Comparison of ENCODE assay signal across 9 cellular contexts in genomic region chr3:50299638-50299928, GRCh38. TPM values are rescaled to one million over a fixed set of nuclear protein-coding genes. Genes with fewer than 3 reads are reported as not detected.
A peak's percentile ranks its signal among the peaks of the same experiment; 100 is the strongest.
DNase-seq lines count a peak whose midpoint lies in the region; ATAC-seq and TF ChIP-seq lines count a peak whose summit lies in the region.
"Had no signal": no experiment of that assay in that cellular context is flagged by ENCODE, and none has a peak within 500 bp of the region (broad histone marks: within the 10 kb centered on the region; RNA-seq: fewer than 3 reads in every experiment).

No MANE protein-coding gene starts in this region.

- H3K4me2 ChIP-seq in BLaER1 treated with 17β-estradiol and CSF1 and Interleukin-3, amounts not matched to agents 10 nM and 100 nM: peak overlapping the region; percentile 82 to 98 (median 92)
- H3K4me2 ChIP-seq in MM.1S (ENCODE audit: low read depth, low read length): peak overlapping the region; percentile 94

- no peaks in the 10 kb centered on the region for H3K36me3 Mint-ChIP-seq in neural crest cell (ENCODE audit: low read depth)

- H3K9me3 Mint-ChIP-seq in neural crest cell: no peaks in the 10 kb centered on the region

- H3K36me3 ChIP-seq in BLaER1 treated with 17β-estradiol and CSF1 and Interleukin-3, amounts not matched to agents 10 nM and 100 nM: peaks cover 0 to 10% (median 0%) of the 10 kb centered on the region in 11 experiments; a peak in 2 of 22 replicates
- no peaks in the 10 kb centered on the region for H3K36me3 ChIP-seq in MM.1S (replicated peaks; ENCODE audit: insufficient read depth, low read length)
- H3K36me3 ChIP-seq in duodenal mucosa (ENCODE audit: control insufficient read depth in 1 of 2, insufficient read depth in 2 of 2, low read length in 2 of 2): no peaks in the 10 kb centered on the region

- H3K9me3 ChIP-seq in BLaER1 treated with 17β-estradiol and CSF1 and Interleukin-3, amounts not matched to agents 10 nM and 100 nM (replicated peaks in 1 of 11): no peaks in the 10 kb centered on the region
- H3K9me3 ChIP-seq in MM.1S (replicated peaks; ENCODE audit: insufficient read depth, low read length) (no peaks in the 10 kb centered on the region), duodenal mucosa (ENCODE audit: control insufficient read depth in 1 of 2, low read length in 2 of 2) (no peaks in the 10 kb centered on the region)

- peaks cover 26% of the 10 kb centered on the region for H3K4me1 Mint-ChIP-seq in neural crest cell

- peaks cover 6% of the 10 kb centered on the region for H3K27me3 Mint-ChIP-seq in neural crest cell (ENCODE audit: low read depth)

- H3K9me2 ChIP-seq in MM.1S (replicated peaks; ENCODE audit: insufficient read depth, low read length): no peaks in the 10 kb centered on the region

- peak overlapping the region; percentile 98 for H3K4me3 Mint-ChIP-seq in neural crest cell

- peaks cover 0 to 14% (median 0%) of the 10 kb centered on the region in 11 experiments; a peak in 5 of 22 replicates for H4K20me1 ChIP-seq in BLaER1 treated with 17β-estradiol and CSF1 and Interleukin-3, amounts not matched to agents 10 nM and 100 nM
- no peaks in the 10 kb centered on the region for H4K20me1 ChIP-seq in MM.1S (ENCODE audit: insufficient read depth, low read length)

- H2AFZ ChIP-seq in MM.1S (ENCODE audit: low read length): peak overlapping the region; percentile 87

- H3K9ac ChIP-seq in BLaER1 treated with 17β-estradiol and CSF1 and Interleukin-3, amounts not matched to agents 10 nM and 100 nM: peak overlapping the region; percentile 72 to 87 (median 75)
- H3K9ac ChIP-seq in MM.1S (ENCODE audit: low read length) (peak overlapping the region; percentile 80), duodenal mucosa (ENCODE audit: low read depth in 1 of 2, low read length in 2 of 2) (peak overlapping the region; percentile 75 to 76)

- peak overlapping the region; percentile 25 to 87 (median 67); a peak in 20 of 22 replicates for H3K27ac ChIP-seq in BLaER1 treated with 17β-estradiol and CSF1 and Interleukin-3, amounts not matched to agents 10 nM and 100 nM
- peak overlapping the region; percentile 55; the same call in 1 of the 2 replicates for H3K27ac ChIP-seq in MM.1S (ENCODE audit: low read length)
- H3K27ac ChIP-seq in duodenal mucosa (ENCODE audit: low read depth, low read length): peak overlapping the region; percentile 85

- peak overlapping the region; percentile 96 for H3K27ac Mint-ChIP-seq in neural crest cell (ENCODE audit: unreplicated experiment)

- no peaks in the 10 kb centered on the region for H3K27me3 ChIP-seq in BLaER1 treated with 17β-estradiol and CSF1 and Interleukin-3, amounts not matched to agents 10 nM and 100 nM
- H3K27me3 ChIP-seq in MM.1S (replicated peaks; ENCODE audit: insufficient read depth, low read length): no peaks in the 10 kb centered on the region
- no peaks in the 10 kb centered on the region for H3K27me3 ChIP-seq in duodenal mucosa (ENCODE audit: control insufficient read depth in 1 of 2, insufficient read depth in 2 of 2, low read length in 2 of 2)

- H3K4me1 ChIP-seq in BLaER1 treated with 17β-estradiol and CSF1 and Interleukin-3, amounts not matched to agents 10 nM and 100 nM: peaks cover 24 to 46% (median 26%) of the 10 kb centered on the region in 10 experiments
- peaks cover 12% of the 10 kb centered on the region; the same call in 1 of the 2 replicates for H3K4me1 ChIP-seq in MM.1S (ENCODE audit: low read length)
- peaks cover 31 to 39% of the 10 kb centered on the region in 2 donors for H3K4me1 ChIP-seq in duodenal mucosa (ENCODE audit: control insufficient read depth in 1 of 2, insufficient read depth in 2 of 2, low read length in 2 of 2)

- peaks cover 11% of the 10 kb centered on the region; the same call in 1 of the 2 replicates for H3K79me2 ChIP-seq in MM.1S (ENCODE audit: low read length)

- no peak for DNase-seq in MM.1S
- DNase-seq in neural crest cell (ENCODE audit: low read depth, low spot score): no peak
- no peak for DNase-seq in NCI-H2227 (lab: John Stamatoyannopoulos, UW; ENCODE audit: unreplicated experiment)
- DNase-seq in NCI-H2171 (lab: John Stamatoyannopoulos, UW): no peak
- no peak for DNase-seq in amniotic stem cell (lab: John Stamatoyannopoulos, UW)

- H3F3A ChIP-seq in MM.1S (ENCODE audit: insufficient read depth, low read length): peaks cover 4% of the 10 kb centered on the region; the same call in 1 of the 2 replicates

- ATAC-seq in esophagus mucosa: no peak

- H3K4me3 ChIP-seq in BLaER1 treated with 17β-estradiol and CSF1 and Interleukin-3, amounts not matched to agents 10 nM and 100 nM: peak overlapping the region; percentile 51 to 84 (median 66)
- H3K4me3 ChIP-seq in MM.1S (ENCODE audit: low read length) (peak overlapping the region; percentile 72), duodenal mucosa (ENCODE audit: low read depth in 1 of 2, low read length in 2 of 2) (peak overlapping the region; percentile 62 to 74)

- TF ChIP-seq CTCF in MM.1S (IDR thresholded peaks at IDR 0.05; ENCODE audit: low read length) (no peak), neural crest cell (conservative IDR thresholded peaks at IDR 0.05) (no peak)

RNA-seq across cellular contexts. Expression of gene HYAL3, which starts 0.4 kb away (rescaled TPM):
- 2.9 and 4.4 TPM in 2 replicates for total RNA-seq in neural crest cell
- total RNA-seq in esophagus mucosa: 4.8 TPM

RNA-seq across cellular contexts. Expression of gene NAA80, which starts 0.4 kb away (rescaled TPM):
- total RNA-seq in neural crest cell (9.7 and 10.7 TPM in 2 replicates), esophagus mucosa (7.6 TPM)

RNA-seq across cellular contexts. Expression of gene HYAL1, which starts 3.8 kb away (rescaled TPM):
- 2.0 and 2.5 TPM in 2 replicates for total RNA-seq in neural crest cell
- 4.1 TPM for total RNA-seq in esophagus mucosa

RNA-seq across cellular contexts. Expression of gene IFRD2, which starts 7.4 kb away (rescaled TPM):
- total RNA-seq in neural crest cell: 69.2 and 77.1 TPM in 2 replicates
- total RNA-seq in esophagus mucosa: 65.8 TPM

RNA-seq across cellular contexts. Expression of gene LSMEM2, which starts 20.7 kb away (rescaled TPM):
- total RNA-seq in neural crest cell: not detected in 2 replicates
- not detected for total RNA-seq in esophagus mucosa
- total RNA-seq: lung microvascular endothelial cell had no signal
